Comparison of ENCODE assay signal across 1 cellular context in genomic region chr2:1704606-1705556, GRCh38.
A peak's percentile ranks its signal among the peaks of the same experiment; 100 is the strongest.
TF ChIP-seq lines count a peak whose summit lies in the region.

No MANE protein-coding gene starts in this region.

TF ChIP-seq in HEK293, 187 proteins besides CTCF, POLR2A, EP300 and RAD21 (continued from another document):
- TF ChIP-seq, protein P1, sequence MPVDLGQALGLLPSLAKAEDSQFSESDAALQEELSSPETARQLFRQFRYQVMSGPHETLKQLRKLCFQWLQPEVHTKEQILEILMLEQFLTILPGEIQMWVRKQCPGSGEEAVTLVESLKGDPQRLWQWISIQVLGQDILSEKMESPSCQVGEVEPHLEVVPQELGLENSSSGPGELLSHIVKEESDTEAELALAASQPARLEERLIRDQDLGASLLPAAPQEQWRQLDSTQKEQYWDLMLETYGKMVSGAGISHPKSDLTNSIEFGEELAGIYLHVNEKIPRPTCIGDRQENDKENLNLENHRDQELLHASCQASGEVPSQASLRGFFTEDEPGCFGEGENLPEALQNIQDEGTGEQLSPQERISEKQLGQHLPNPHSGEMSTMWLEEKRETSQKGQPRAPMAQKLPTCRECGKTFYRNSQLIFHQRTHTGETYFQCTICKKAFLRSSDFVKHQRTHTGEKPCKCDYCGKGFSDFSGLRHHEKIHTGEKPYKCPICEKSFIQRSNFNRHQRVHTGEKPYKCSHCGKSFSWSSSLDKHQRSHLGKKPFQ (tag by site-specific recombination; IDR thresholded peaks at IDR 0.05) = peak; percentile 33; the same call in 1 of the 2 replicates
- TF ChIP-seq ZNF654 (tag by site-specific recombination; IDR thresholded peaks at IDR 0.05; ENCODE audit: low read depth) = no peak
- TF ChIP-seq ZNF175 (tag by site-specific recombination; IDR thresholded peaks at IDR 0.05) = no peak
